In genomic region chr17:1223662-1224061, GRCh38 we compare ENCODE assay signal across 31 cellular contexts. TPM values are rescaled to one million over a fixed set of nuclear protein-coding genes. Genes with fewer than 3 reads are reported as not detected.
"Had no signal": no experiment of that assay in that cellular context is flagged by ENCODE, and none has a peak within 500 bp of the region (broad histone marks: within the 10 kb centered on the region; RNA-seq: fewer than 3 reads in every experiment).

No MANE protein-coding gene starts in this region.

- ATAC-seq: activated CD8-positive, alpha-beta T cell treated with anti-CD3 and anti-CD28 coated beads for 36 hours had no signal

- H3K4me3 ChIP-seq: ascending aorta, MG63, SJCRH30 had no signal

- H3K36me3 ChIP-seq: ascending aorta, MG63, SJCRH30 had no signal

- H3K9me3 ChIP-seq: ascending aorta, MG63, SJCRH30, SK-N-SH had no signal

- DNase-seq: activated CD4-positive, alpha-beta T cell treated with anti-CD3 and anti-CD28 coated beads, Interleukin-2, amount 10 ng/mL, durations not matched to agents 24 days and 14 days; activated CD4-positive, alpha-beta T cell treated with anti-CD3 and anti-CD28 coated beads, Interleukin-2, amount 50 U/mL, for 4 hours; activated CD8-positive, alpha-beta T cell treated with anti-CD3 and anti-CD28 coated beads for 36 hours; activated naive CD4-positive, alpha-beta T cell; activated naive CD4-positive, alpha-beta T cell treated with anti-CD3 and anti-CD28 coated beads, Interleukin-2, amount 50 U/mL, for 16 hours; activated naive CD8-positive, alpha-beta T cell treated with anti-CD3 and anti-CD28 coated beads for 36 hours; activated T-cell treated with anti-CD3 and anti-CD28 coated beads, Interleukin-2, amount 50 U/mL, for 24 hours; amniotic stem cell; Kasumi-1; KG1; MG63; NCI-H1048; NCI-H1105 treated with DMSO at 0.1 percent for 48 hours; NCI-H1436; NCI-H1694 treated with DMSO at 0.1 percent for 48 hours; NCI-H2029 treated with DMSO at 0.1 percent for 48 hours; NCI-H2107; NCI-H2171; NCI-H510A; NCI-H526; NCI-H748 treated with DMSO at 0.1 percent for 48 hours; NK-92 treated with Interleukin-12 subunit alpha and Interleukin-12 subunit beta, amount 100 ng/mL, for 24 hours; OCI-M1; SHP77; SJCRH30; SK-N-SH had no signal

- H3K36me3 Mint-ChIP-seq: activated naive CD8-positive, alpha-beta T cell treated with anti-CD3 and anti-CD28 coated beads for 36 hours had no signal

- H3K9ac ChIP-seq: SK-N-SH had no signal

- H3K4me3 Mint-ChIP-seq: activated CD4-positive, alpha-beta T cell treated with anti-CD3 and anti-CD28 coated beads, Interleukin-2, amount 10 ng/mL, durations not matched to agents 24 days and 14 days; activated CD8-positive, alpha-beta T cell treated with anti-CD3 and anti-CD28 coated beads for 36 hours; activated naive CD8-positive, alpha-beta T cell treated with anti-CD3 and anti-CD28 coated beads for 36 hours; activated T-cell treated with anti-CD3 and anti-CD28 coated beads, Interleukin-2, amount 50 U/mL, for 24 hours; T-helper 1 cell treated with Interleukin-12 subunit alpha and Interleukin-12 subunit beta and Interleukin-4 antibody, amounts not matched to agents 30 μg/mL and 1 μg/mL, for 36 hours; T-helper 2 cell treated with Interferon-gamma antibody and Interleukin-4, amounts not matched to agents 5 μg/mL and 100 μg/mL, for 36 hours had no signal

- H3K27me3 ChIP-seq: ascending aorta, MG63, SJCRH30 had no signal

- H3K27ac ChIP-seq: ascending aorta, SJCRH30 had no signal

- H3K9me3 Mint-ChIP-seq: activated CD4-positive, alpha-beta T cell treated with anti-CD3 and anti-CD28 coated beads, Interleukin-2, amount 10 ng/mL, durations not matched to agents 24 days and 14 days; activated CD8-positive, alpha-beta T cell treated with anti-CD3 and anti-CD28 coated beads for 36 hours; activated naive CD8-positive, alpha-beta T cell treated with anti-CD3 and anti-CD28 coated beads for 36 hours; activated T-cell treated with anti-CD3 and anti-CD28 coated beads, Interleukin-2, amount 50 U/mL, for 24 hours; activated T-helper 2 cell treated with anti-CD3 and anti-CD28 coated beads, Interferon-gamma antibody, Interleukin-2, Interleukin-4, amounts not matched to agents 10 μg/mL and 5 μg/mL and 100 μg/mL, durations not matched to agents 14 hours and 24 hours and 36 hours; T-helper 1 cell treated with Interleukin-12 subunit alpha and Interleukin-12 subunit beta and Interleukin-4 antibody, amounts not matched to agents 30 μg/mL and 1 μg/mL, for 36 hours; T-helper 2 cell treated with Interferon-gamma antibody and Interleukin-4, amounts not matched to agents 5 μg/mL and 100 μg/mL, for 36 hours had no signal

- H3K27ac Mint-ChIP-seq: activated CD4-positive, alpha-beta T cell treated with anti-CD3 and anti-CD28 coated beads, Interleukin-2, amount 10 ng/mL, durations not matched to agents 24 days and 14 days; activated CD8-positive, alpha-beta T cell treated with anti-CD3 and anti-CD28 coated beads for 36 hours; activated naive CD8-positive, alpha-beta T cell treated with anti-CD3 and anti-CD28 coated beads for 36 hours; activated T-cell treated with anti-CD3 and anti-CD28 coated beads, Interleukin-2, amount 50 U/mL, for 24 hours; activated T-helper 2 cell treated with anti-CD3 and anti-CD28 coated beads, Interferon-gamma antibody, Interleukin-2, Interleukin-4, amounts not matched to agents 10 μg/mL and 5 μg/mL and 100 μg/mL, durations not matched to agents 14 hours and 24 hours and 36 hours; T-helper 1 cell treated with Interleukin-12 subunit alpha and Interleukin-12 subunit beta and Interleukin-4 antibody, amounts not matched to agents 30 μg/mL and 1 μg/mL, for 36 hours; T-helper 2 cell treated with Interferon-gamma antibody and Interleukin-4, amounts not matched to agents 5 μg/mL and 100 μg/mL, for 36 hours had no signal

- H3K4me2 ChIP-seq: SK-N-SH had no signal

- H3K4me1 ChIP-seq: ascending aorta, SJCRH30 had no signal

RNA-seq across cellular contexts. Expression of gene BHLHA9, which starts 46.6 kb away (rescaled TPM):
- total RNA-seq: activated CD4-positive, alpha-beta T cell treated with anti-CD3 and anti-CD28 coated beads, Interleukin-2, amount 10 ng/mL, durations not matched to agents 24 days and 14 days; activated CD8-positive, alpha-beta T cell treated with anti-CD3 and anti-CD28 coated beads for 36 hours; activated naive CD8-positive, alpha-beta T cell treated with anti-CD3 and anti-CD28 coated beads for 36 hours; activated T-helper 2 cell treated with anti-CD3 and anti-CD28 coated beads, Interferon-gamma antibody, Interleukin-2, Interleukin-4, amounts not matched to agents 10 μg/mL and 5 μg/mL and 100 μg/mL, durations not matched to agents 14 hours and 24 hours and 36 hours; ascending aorta; cardiac septum; SJCRH30 had no signal
- polyA plus RNA-seq: SK-N-SH had no signal

RNA-seq across cellular contexts. Expression of gene TRARG1, which starts 55.8 kb away (rescaled TPM):
- total RNA-seq: activated CD8-positive, alpha-beta T cell treated with anti-CD3 and anti-CD28 coated beads for 36 hours; activated naive CD8-positive, alpha-beta T cell treated with anti-CD3 and anti-CD28 coated beads for 36 hours; activated T-helper 2 cell treated with anti-CD3 and anti-CD28 coated beads, Interferon-gamma antibody, Interleukin-2, Interleukin-4, amounts not matched to agents 10 μg/mL and 5 μg/mL and 100 μg/mL, durations not matched to agents 14 hours and 24 hours and 36 hours; SJCRH30 had no signal
- polyA plus RNA-seq: SK-N-SH had no signal
